Comparison of ENCODE assay signal across 8 cellular contexts in genomic region chr4:52712172-52712990, GRCh38. TPM values are rescaled to one million over a fixed set of nuclear protein-coding genes. Genes with fewer than 3 reads are reported as not detected.
DNase-seq lines count a peak whose midpoint lies in the region; ATAC-seq and TF ChIP-seq lines count a peak whose summit lies in the region.

No MANE protein-coding gene starts in this region.

- peak overlapping the region; percentile 95 for H2AFZ ChIP-seq in osteoblast (ENCODE audit: low read length)

- H3K36me3 ChIP-seq in osteoblast (ENCODE audit: insufficient read depth, low read length) (peaks cover 24% of the 10 kb centered on the region), thoracic aorta (no peaks in the 10 kb centered on the region)

- H3K27ac Mint-ChIP-seq in activated naive CD8-positive, alpha-beta T cell treated with anti-CD3 and anti-CD28 coated beads for 36 hours = peak overlapping the region; percentile 99

- H3K36me3 Mint-ChIP-seq in activated naive CD8-positive, alpha-beta T cell treated with anti-CD3 and anti-CD28 coated beads for 36 hours = peaks cover 40% of the 10 kb centered on the region

- CTCF ChIA-PET in GM10248 (lab: Yijun Ruan, JAX) = interaction anchor here (0.9 to 3.0 kb wide), 9 partner anchors 9 to 1521 kb away, joined by 3 to 21 read pairs (median 6); no protein-coding TSS in a partner anchor

- H3K9me3 ChIP-seq in osteoblast (ENCODE audit: low read depth, low read length) (no peaks in the 10 kb centered on the region), thoracic aorta (no peaks in the 10 kb centered on the region)

- peak overlapping the region; percentile 95 for H3K4me2 ChIP-seq in osteoblast (ENCODE audit: insufficient read depth, low read length)

- H3K4me3 Mint-ChIP-seq in activated naive CD8-positive, alpha-beta T cell treated with anti-CD3 and anti-CD28 coated beads for 36 hours = peak overlapping the region; percentile 96

- DNase-seq in GM10248 (ENCODE audit: extremely low spot score) (peak; percentile 96), NCI-H1048 (lab: John Stamatoyannopoulos, UW) (peak; percentile 92), glomerular visceral epithelial cell (ENCODE audit: extremely low spot score) (peak; percentile 98), osteoblast (ENCODE audit: insufficient read length, low spot score, missing footprints) (peak; percentile 99), thoracic aorta (ENCODE audit: low spot score) (peak; percentile 90)
- DNase-seq in activated naive CD8-positive, alpha-beta T cell treated with anti-CD3 and anti-CD28 coated beads for 36 hours = peak; percentile 99

- H3K4me3 ChIP-seq in osteoblast (ENCODE audit: insufficient read depth, low read length) = peak overlapping the region; percentile 91
- H3K4me3 ChIP-seq in thoracic aorta = peak overlapping the region; percentile 76

- POLR2A ChIA-PET in GM10248 (lab: Yijun Ruan, JAX) = interaction anchor here (0.6 to 3.2 kb wide), 17 partner anchors 8 to 870 kb away, joined by 3 to 51 read pairs (median 3); partner anchors contain the start of gene DCUN1D4

- TF ChIP-seq CTCF in GM10248 (IDR thresholded peaks at IDR 0.05; ENCODE audit: control extremely low read depth, extremely low read depth, low read depth, missing control alignments) (no peak), osteoblast (IDR thresholded peaks at IDR 0.05; ENCODE audit: extremely low read depth, low read depth, low read length) (no peak), thoracic aorta (IDR thresholded peaks at IDR 0.05) (no peak)

- peaks cover 2% of the 10 kb centered on the region for H3K9me3 Mint-ChIP-seq in activated naive CD8-positive, alpha-beta T cell treated with anti-CD3 and anti-CD28 coated beads for 36 hours

- H3K4me1 ChIP-seq in osteoblast (ENCODE audit: insufficient read depth, low read length) (peaks cover 14% of the 10 kb centered on the region), thoracic aorta (ENCODE audit: control insufficient read depth in 1 of 2, low read depth in 2 of 2) (peaks cover 12 to 26% of the 10 kb centered on the region in 2 donors)

- H3K27me3 ChIP-seq in osteoblast (ENCODE audit: insufficient read depth, low read length) (peaks cover 3% of the 10 kb centered on the region), thoracic aorta (replicated peaks; ENCODE audit: insufficient read depth) (no peaks in the 10 kb centered on the region)

- ATAC-seq in HG02588 (IDR thresholded peaks at IDR 0.05; ENCODE audit: unreplicated experiment) (peak; percentile 88), SK-N-SH treated with all-trans-retinoic acid at 6 μM for 48 hours (peak; percentile 99), thoracic aorta (ENCODE audit: insufficient number of reproducible peaks, low FRiP score, low read depth) (peak; percentile 96)

- peaks cover 12% of the 10 kb centered on the region for H3K79me2 ChIP-seq in osteoblast (ENCODE audit: insufficient read depth, low read length)

- H3K4me1 Mint-ChIP-seq in activated naive CD8-positive, alpha-beta T cell treated with anti-CD3 and anti-CD28 coated beads for 36 hours = peaks cover 37% of the 10 kb centered on the region

- no peaks in the 10 kb centered on the region for H3K27me3 Mint-ChIP-seq in activated naive CD8-positive, alpha-beta T cell treated with anti-CD3 and anti-CD28 coated beads for 36 hours

- peaks cover 3% of the 10 kb centered on the region for H4K20me1 ChIP-seq in osteoblast (ENCODE audit: insufficient read depth, low read length)

- peak overlapping the region; percentile 72 for H3K27ac ChIP-seq in osteoblast (ENCODE audit: low read depth, low read length)
- peak overlapping the region; percentile 83 to 94 for H3K27ac ChIP-seq in thoracic aorta

TF ChIP-seq in SK-N-SH treated with all-trans-retinoic acid at 6 μM for 48 hours, 23 proteins besides CTCF, POLR2A, EP300 and RAD21:
- TF ChIP-seq ZFP3 (CRISPR knock-in tag; IDR thresholded peaks at IDR 0.05) = 0 out of 2 replicates have a peak, but pooled peaks have one; percentile 15
- no peak for TF ChIP-seq ZFP30 (CRISPR knock-in tag; IDR thresholded peaks at IDR 0.05)

RNA-seq across cellular contexts. Expression of gene ERVMER34-1, which starts 38.8 kb away (rescaled TPM):
- total RNA-seq in activated naive CD8-positive, alpha-beta T cell treated with anti-CD3 and anti-CD28 coated beads for 36 hours = under 1 TPM; 0.06 to 0.12 TPM
- total RNA-seq in osteoblast (not detected in 2 replicates), thoracic aorta (not detected)

RNA-seq across cellular contexts. Expression of gene USP46, which starts 53.3 kb away (rescaled TPM):
- 1 to 10 TPM; 6.1 TPM for total RNA-seq in activated naive CD8-positive, alpha-beta T cell treated with anti-CD3 and anti-CD28 coated beads for 36 hours
- total RNA-seq in osteoblast = 12.4 and 12.7 TPM in 2 replicates
- total RNA-seq in thoracic aorta = 10 to 100 TPM; 12.2 to 15.5 TPM

Comparison
In these comparisons a context has a peak if more than half of its experiments do, and no peak if none do; other contexts are left out.
1. Peak in every context shown above with its lines: DNase-seq, ATAC-seq, H3K4me3 ChIP-seq and H3K27ac ChIP-seq.